ENCODE assay signal across 17 cellular contexts in the genomic region with DNA sequence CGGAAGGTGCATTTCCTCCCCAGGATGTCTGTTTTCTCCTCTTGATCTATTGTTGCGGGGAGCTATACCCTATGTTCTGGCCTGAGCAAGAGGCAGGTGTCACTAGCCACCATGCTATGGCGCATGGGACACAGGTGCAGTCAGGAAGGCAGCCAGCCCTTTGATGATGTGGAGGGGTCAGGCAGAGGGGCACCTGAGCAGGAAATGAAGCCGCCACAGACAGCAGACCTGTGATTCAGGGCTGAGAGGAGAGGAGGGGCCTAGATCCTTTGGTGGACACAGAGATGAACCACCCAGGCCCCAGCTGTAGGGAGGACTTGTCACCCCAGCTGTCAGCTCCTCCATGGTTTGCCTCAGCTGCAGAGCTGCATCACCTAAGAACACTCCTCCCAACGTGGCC. TPM values are rescaled to one million over a fixed set of nuclear protein-coding genes. Genes with fewer than 3 reads are reported as not detected.
DNase-seq lines count a peak whose midpoint lies in the region; ATAC-seq and TF ChIP-seq lines count a peak whose summit lies in the region.
"Had no signal": no experiment of that assay in that cellular context is flagged by ENCODE, and none has a peak within 500 bp of the region (broad histone marks: within the 10 kb centered on the region; RNA-seq: fewer than 3 reads in every experiment).

No MANE protein-coding gene starts in this region.

- H3K27me3 ChIP-seq in left ventricle myocardium inferior (ENCODE audit: low read depth): peaks cover 11% of the 10 kb centered on the region
- H3K27me3 ChIP-seq in endodermal cell (ENCODE audit: control insufficient read depth, insufficient read depth, low read length, poor library complexity, severe bottlenecking): no peaks in the 10 kb centered on the region
- no peaks in the 10 kb centered on the region for H3K27me3 ChIP-seq in right lobe of liver

- WGBS in endodermal cell (ENCODE audit: insufficient coverage in 1 of 2, insufficient read length in 1 of 2), 2 experiments: 90 to 98% methylated on average over 4 to 5 of the region's 5 CpGs
- 23% methylated on average over 2 of the region's 5 CpGs for WGBS in right lobe of liver (ENCODE audit: insufficient coverage, low coverage, low lambda C conversion rate, missing lambda C conversion rate)

- H3K4me1 ChIP-seq in left ventricle myocardium inferior: peaks cover 44% of the 10 kb centered on the region
- no peaks in the 10 kb centered on the region for H3K4me1 ChIP-seq in endodermal cell (ENCODE audit: control insufficient read depth, insufficient read depth, low read length)
- H3K4me1 ChIP-seq in right lobe of liver: no peaks in the 10 kb centered on the region
- H3K4me1 ChIP-seq: A549, HAP-1 had no signal

- H3K36me3 Mint-ChIP-seq in endodermal cell (ENCODE audit: low read depth) (no peaks in the 10 kb centered on the region), neural crest cell (ENCODE audit: low read depth) (no peaks in the 10 kb centered on the region)
- H3K36me3 Mint-ChIP-seq in stimulated activated naive B cell treated with anti-CD40 and anti-IgM and Interleukin-4, amounts not matched to agents 10 μg/mL and 1 μg/mL and 100 μg/mL, for 72 hours: no peaks in the 10 kb centered on the region
- H3K36me3 Mint-ChIP-seq: CD14-positive monocyte; CD8-positive, alpha-beta memory T cell had no signal

- H3K36me3 ChIP-seq in left ventricle myocardium inferior (no peaks in the 10 kb centered on the region), endodermal cell (ENCODE audit: control insufficient read depth, insufficient read depth, low read length) (no peaks in the 10 kb centered on the region), right lobe of liver (no peaks in the 10 kb centered on the region)
- H3K36me3 ChIP-seq: HAP-1 had no signal

- H3K4me3 ChIP-seq in left ventricle myocardium inferior: no peak overlapping the region
- no peak overlapping the region for H3K4me3 ChIP-seq in endodermal cell (ENCODE audit: low read length)
- no peak overlapping the region for H3K4me3 ChIP-seq in right lobe of liver
- H3K4me3 ChIP-seq: A549, HAP-1 had no signal

- no peak for DNase-seq in left ventricle myocardium inferior
- no peak for DNase-seq in left cardiac atrium
- peak; percentile 13 for DNase-seq in endodermal cell
- DNase-seq in neural crest cell (ENCODE audit: low read depth, low spot score): no peak
- DNase-seq in stimulated activated naive B cell treated with anti-CD40 and anti-IgM and Interleukin-4, amounts not matched to agents 10 μg/mL and 1 μg/mL and 100 μg/mL, for 72 hours: no peak
- DNase-seq in right lobe of liver: no peak
- DNase-seq in activated CD4-positive, CD25-positive, alpha-beta regulatory T cell treated with anti-CD3 and anti-CD28 coated beads, Interleukin-2, amount 50 U/mL, for 72 hours: no peak
- DNase-seq: Caco-2; CD8-positive, alpha-beta memory T cell had no signal

- TF ChIP-seq CTCF in left ventricle myocardium inferior (IDR thresholded peaks at IDR 0.05; ENCODE audit: borderline replicate concordance): no peak
- no peak for TF ChIP-seq CTCF in endodermal cell (conservative IDR thresholded peaks at IDR 0.05)
- no peak for TF ChIP-seq CTCF in neural crest cell (conservative IDR thresholded peaks at IDR 0.05)
- no peak for TF ChIP-seq CTCF in right lobe of liver (IDR thresholded peaks at IDR 0.05)

- TF ChIP-seq POLR2A in right lobe of liver (IDR thresholded peaks at IDR 0.05): no peak

- H3K9me3 ChIP-seq in left ventricle myocardium inferior (replicated peaks) (no peaks in the 10 kb centered on the region), endodermal cell (ENCODE audit: control insufficient read depth, low read length) (no peaks in the 10 kb centered on the region), right lobe of liver (no peaks in the 10 kb centered on the region)
- H3K9me3 ChIP-seq: A549, Caco-2, HAP-1 had no signal

- H3K27ac Mint-ChIP-seq in endodermal cell: no peak overlapping the region
- peak overlapping the region; percentile 71 for H3K27ac Mint-ChIP-seq in neural crest cell (ENCODE audit: unreplicated experiment)
- peak overlapping the region; percentile 32 for H3K27ac Mint-ChIP-seq in stimulated activated naive B cell treated with anti-CD40 and anti-IgM and Interleukin-4, amounts not matched to agents 10 μg/mL and 1 μg/mL and 100 μg/mL, for 72 hours
- H3K27ac Mint-ChIP-seq: CD14-positive monocyte; CD8-positive, alpha-beta memory T cell had no signal

- no peaks in the 10 kb centered on the region for H3K4me1 Mint-ChIP-seq in endodermal cell
- H3K4me1 Mint-ChIP-seq in neural crest cell: peaks cover 38% of the 10 kb centered on the region
- H3K4me1 Mint-ChIP-seq in stimulated activated naive B cell treated with anti-CD40 and anti-IgM and Interleukin-4, amounts not matched to agents 10 μg/mL and 1 μg/mL and 100 μg/mL, for 72 hours: no peaks in the 10 kb centered on the region
- H3K4me1 Mint-ChIP-seq: CD14-positive monocyte; CD8-positive, alpha-beta memory T cell had no signal

- peak overlapping the region; percentile 42 for H3K27ac ChIP-seq in left ventricle myocardium inferior (replicated peaks)
- no peak overlapping the region for H3K27ac ChIP-seq in endodermal cell (ENCODE audit: low read depth, low read length)
- no peak overlapping the region for H3K27ac ChIP-seq in right lobe of liver
- H3K27ac ChIP-seq: A549 had no signal

- ATAC-seq in left cardiac atrium (no peak), right lobe of liver (no peak)
- no peak for ATAC-seq in stimulated activated naive B cell treated with anti-CD40 and anti-IgM and Interleukin-4, amounts not matched to agents 10 μg/mL and 1 μg/mL and 100 μg/mL, for 72 hours (replicated peaks)
- ATAC-seq: A549 had no signal

- intact Hi-C loops in left ventricle myocardium inferior (cut with micrococcal nuclease): no loop called here
- intact Hi-C loops in left cardiac atrium (cut with DNase I): no loop called here
- intact Hi-C loops in right lobe of liver (cut with DNase I): no loop called here

- H3K9me3 Mint-ChIP-seq in endodermal cell (no peaks in the 10 kb centered on the region), neural crest cell (no peaks in the 10 kb centered on the region)
- H3K9me3 Mint-ChIP-seq in stimulated activated naive B cell treated with anti-CD40 and anti-IgM and Interleukin-4, amounts not matched to agents 10 μg/mL and 1 μg/mL and 100 μg/mL, for 72 hours: peaks cover 0 to 2% of the 10 kb centered on the region in 2 donors
- H3K9me3 Mint-ChIP-seq: CD8-positive, alpha-beta memory T cell had no signal

- H3K27me3 Mint-ChIP-seq in endodermal cell (ENCODE audit: insufficient read depth) (peaks cover 6% of the 10 kb centered on the region), neural crest cell (ENCODE audit: low read depth) (no peaks in the 10 kb centered on the region)
- peaks cover 7 to 10% of the 10 kb centered on the region in 2 donors for H3K27me3 Mint-ChIP-seq in stimulated activated naive B cell treated with anti-CD40 and anti-IgM and Interleukin-4, amounts not matched to agents 10 μg/mL and 1 μg/mL and 100 μg/mL, for 72 hours

- no peak overlapping the region for H3K9ac ChIP-seq in endodermal cell (ENCODE audit: extremely low read depth, low read length, poor library complexity, severe bottlenecking)

- H3K4me3 Mint-ChIP-seq in endodermal cell (no peak overlapping the region), neural crest cell (no peak overlapping the region)
- H3K4me3 Mint-ChIP-seq in stimulated activated naive B cell treated with anti-CD40 and anti-IgM and Interleukin-4, amounts not matched to agents 10 μg/mL and 1 μg/mL and 100 μg/mL, for 72 hours: no peak overlapping the region
- H3K4me3 Mint-ChIP-seq: CD14-positive monocyte; CD8-positive, alpha-beta memory T cell had no signal

RNA-seq across cellular contexts. Expression of gene ASB18, which starts 11.7 kb away (rescaled TPM):
- 11.3 TPM for total RNA-seq in left ventricle myocardium inferior
- 1 to 10 TPM; 1.9 to 2.7 TPM for total RNA-seq in left cardiac atrium
- not detected for total RNA-seq in endodermal cell
- polyA plus RNA-seq in endodermal cell (2013, experiment 1 of 2): not detected
- not detected for polyA plus RNA-seq in endodermal cell (2013, experiment 2 of 2)
- total RNA-seq in neural crest cell: not detected in 2 replicates
- total RNA-seq in right lobe of liver: not detected
- total RNA-seq: Caco-2; CD8-positive, alpha-beta memory T cell; Daoy; H1; HT-29 had no signal
- polyA plus RNA-seq: A549; AG04450; BJ; CD14-positive monocyte; CD8-positive, alpha-beta memory T cell; H1 had no signal
